In genomic region chr11:66849501-66850234, GRCh38 we compare ENCODE assay signal across 14 cellular contexts.
"Had no signal": no experiment of that assay in that cellular context is flagged by ENCODE, and none has a peak within 500 bp of the region (broad histone marks: within the 10 kb centered on the region; RNA-seq: fewer than 3 reads in every experiment).

No MANE protein-coding gene starts in this region.

- H3K9me3 Mint-ChIP-seq: activated CD4-positive, alpha-beta T cell treated with anti-CD3 and anti-CD28 coated beads, Interleukin-2, amount 10 ng/mL, durations not matched to agents 24 days and 14 days; activated naive CD4-positive, alpha-beta T cell treated with anti-CD3 and anti-CD28 coated beads, Interleukin-2, amount 50 U/mL, for 72 hours; stimulated activated naive CD8-positive, alpha-beta T cell treated with anti-CD3 and anti-CD28 coated beads, Interleukin-15, amount 100 ng/mL, for 72 hours; T-helper 1 cell treated with Interleukin-12 subunit alpha and Interleukin-12 subunit beta and Interleukin-4 antibody, amounts not matched to agents 30 μg/mL and 1 μg/mL, for 36 hours; WTC11 had no signal

- H3K9me3 ChIP-seq: body of pancreas had no signal

- H3K36me3 Mint-ChIP-seq: activated naive CD4-positive, alpha-beta T cell treated with anti-CD3 and anti-CD28 coated beads, Interleukin-2, amount 50 U/mL, for 72 hours had no signal

- H3K4me3 ChIP-seq: body of pancreas, lung had no signal

- DNase-seq: amniotic stem cell; central memory CD4-positive, alpha-beta T cell; erythroblast; hippocampal formation; midbrain; stimulated activated CD4-positive, alpha-beta T cell treated with anti-CD3 and anti-CD28 coated beads, Interleukin-4, amount 100 ng/mL, for 1 hour; stimulated activated CD8-positive, alpha-beta memory T cell treated with anti-CD3 and anti-CD28 coated beads, Interleukin-4, amount 100 ng/mL, for 48 hours; stimulated activated naive CD8-positive, alpha-beta T cell treated with anti-CD3 and anti-CD28 coated beads, Interleukin-15, amount 100 ng/mL, for 72 hours had no signal

- H3K4me3 Mint-ChIP-seq: activated CD4-positive, alpha-beta T cell treated with anti-CD3 and anti-CD28 coated beads, Interleukin-2, amount 10 ng/mL, durations not matched to agents 24 days and 14 days; stimulated activated naive CD8-positive, alpha-beta T cell treated with anti-CD3 and anti-CD28 coated beads, Interleukin-15, amount 100 ng/mL, for 72 hours; T-helper 1 cell treated with Interleukin-12 subunit alpha and Interleukin-12 subunit beta and Interleukin-4 antibody, amounts not matched to agents 30 μg/mL and 1 μg/mL, for 36 hours; WTC11 had no signal

- H3K27ac Mint-ChIP-seq: activated CD4-positive, alpha-beta T cell treated with anti-CD3 and anti-CD28 coated beads, Interleukin-2, amount 10 ng/mL, durations not matched to agents 24 days and 14 days; T-helper 1 cell treated with Interleukin-12 subunit alpha and Interleukin-12 subunit beta and Interleukin-4 antibody, amounts not matched to agents 30 μg/mL and 1 μg/mL, for 36 hours; WTC11 had no signal

- ATAC-seq: activated naive CD4-positive, alpha-beta T cell treated with anti-CD3 and anti-CD28 coated beads, Interleukin-2, amount 50 U/mL, for 72 hours; body of pancreas; stimulated activated naive CD8-positive, alpha-beta T cell treated with anti-CD3 and anti-CD28 coated beads, Interleukin-15, amount 100 ng/mL, for 72 hours; WTC11 had no signal

- H3K27me3 Mint-ChIP-seq: activated CD4-positive, alpha-beta T cell treated with anti-CD3 and anti-CD28 coated beads, Interleukin-2, amount 10 ng/mL, durations not matched to agents 24 days and 14 days; stimulated activated naive CD8-positive, alpha-beta T cell treated with anti-CD3 and anti-CD28 coated beads, Interleukin-15, amount 100 ng/mL, for 72 hours had no signal

- H3K27me3 ChIP-seq: body of pancreas had no signal

- H3K27ac ChIP-seq: body of pancreas had no signal
